In genomic region chr4:56799824-56800756, GRCh38 we compare ENCODE assay signal across 8 cellular contexts. TPM values are rescaled to one million over a fixed set of nuclear protein-coding genes. Genes with fewer than 3 reads are reported as not detected.
DNase-seq lines count a peak whose midpoint lies in the region; ATAC-seq, FAIRE-seq and TF ChIP-seq lines count a peak whose summit lies in the region.

No MANE protein-coding gene starts in this region.

- CTCF ChIA-PET in activated CD8-positive, alpha-beta memory T cell treated with anti-CD3 and anti-CD28 coated beads, Interleukin-2, amount 10 ng/mL, durations not matched to agents 7 days and 5 days (lab: Charles Lee), result interaction anchor here (0.6 to 2.3 kb wide), 42 partner anchors 9 to 377 kb away, joined by 3 to 27 read pairs (median 3); partner anchors contain the start of genes PPAT and SRP72

- FAIRE-seq in endometrium (lab: Jason Lieb, UNC), result peak; percentile 90

- peak overlapping the region; percentile 83 for H3K4me3 Mint-ChIP-seq in activated CD8-positive, alpha-beta memory T cell treated with anti-CD3 and anti-CD28 coated beads, Interleukin-2, amount 10 ng/mL, durations not matched to agents 7 days and 5 days
- peak overlapping the region; percentile 73 for H3K4me3 Mint-ChIP-seq in mesothelial cell of epicardium

- H3K36me3 Mint-ChIP-seq in activated CD8-positive, alpha-beta memory T cell treated with anti-CD3 and anti-CD28 coated beads, Interleukin-2, amount 10 ng/mL, durations not matched to agents 7 days and 5 days, result no peaks in the 10 kb centered on the region
- no peaks in the 10 kb centered on the region for H3K36me3 Mint-ChIP-seq in mesothelial cell of epicardium

- peak; percentile 69 for TF ChIP-seq CTCF in mesothelial cell of epicardium (IDR thresholded peaks at IDR 0.05; ENCODE audit: unreplicated experiment)

- peak; percentile 94 for ATAC-seq in GM19468 (IDR thresholded peaks at IDR 0.05; ENCODE audit: extremely low read depth, unreplicated experiment)
- peak; percentile 94 for ATAC-seq in activated CD8-positive, alpha-beta memory T cell treated with anti-CD3 and anti-CD28 coated beads, Interleukin-2, amount 10 ng/mL, durations not matched to agents 7 days and 5 days

- no peaks in the 10 kb centered on the region for H3K9me3 Mint-ChIP-seq in activated CD8-positive, alpha-beta memory T cell treated with anti-CD3 and anti-CD28 coated beads, Interleukin-2, amount 10 ng/mL, durations not matched to agents 7 days and 5 days (ENCODE audit: low read depth)
- H3K9me3 Mint-ChIP-seq in mesothelial cell of epicardium, result no peaks in the 10 kb centered on the region

- DNase-seq in CMK (ENCODE audit: low read depth) (peak; percentile 52), HS-5 (ENCODE audit: low read depth) (peak; percentile 59), NOMO-1 treated with DMSO at 0.1 percent for 48 hours (lab: John Stamatoyannopoulos, UW; ENCODE audit: unreplicated experiment) (peak; percentile 89), mesothelial cell of epicardium (ENCODE audit: low spot score in 2 of 2, unreplicated experiment in 2 of 2) (peak; percentile 53 to 83)
- DNase-seq in activated CD8-positive, alpha-beta memory T cell treated with anti-CD3 and anti-CD28 coated beads, Interleukin-2, amount 10 ng/mL, durations not matched to agents 7 days and 5 days, result peak; percentile 92
- peak; percentile 58 to 60 for DNase-seq in stimulated activated CD8-positive, alpha-beta memory T cell treated with anti-CD3 and anti-CD28 coated beads, Interleukin-15, amount 100 ng/mL, for 4 hours (ENCODE audit: low read depth in 2 of 2)

- peaks cover 32% of the 10 kb centered on the region for H3K4me1 Mint-ChIP-seq in activated CD8-positive, alpha-beta memory T cell treated with anti-CD3 and anti-CD28 coated beads, Interleukin-2, amount 10 ng/mL, durations not matched to agents 7 days and 5 days
- peaks cover 15% of the 10 kb centered on the region for H3K4me1 Mint-ChIP-seq in mesothelial cell of epicardium

- peaks cover 2% of the 10 kb centered on the region for H3K27me3 Mint-ChIP-seq in activated CD8-positive, alpha-beta memory T cell treated with anti-CD3 and anti-CD28 coated beads, Interleukin-2, amount 10 ng/mL, durations not matched to agents 7 days and 5 days
- H3K27me3 Mint-ChIP-seq in mesothelial cell of epicardium (ENCODE audit: low read depth), result no peaks in the 10 kb centered on the region

- H3K27ac Mint-ChIP-seq in activated CD8-positive, alpha-beta memory T cell treated with anti-CD3 and anti-CD28 coated beads, Interleukin-2, amount 10 ng/mL, durations not matched to agents 7 days and 5 days, result peak overlapping the region; percentile 77
- H3K27ac Mint-ChIP-seq in mesothelial cell of epicardium, result peak overlapping the region; percentile 89

RNA-seq across cellular contexts. Expression of gene SPINK2, which starts 21.4 kb away (rescaled TPM):
- total RNA-seq in activated CD8-positive, alpha-beta memory T cell treated with anti-CD3 and anti-CD28 coated beads, Interleukin-2, amount 10 ng/mL, durations not matched to agents 7 days and 5 days, result 1 to 10 TPM; 1.5 to 1.9 TPM
- total RNA-seq in mesothelial cell of epicardium, result not detected in 3 replicates

Comparison
In these comparisons a context has a peak if more than half of its experiments do, and no peak if none do; other contexts are left out.
1. Peak in every context shown above with its lines: DNase-seq and ATAC-seq.